10 cellular contexts compared by ENCODE assay signal in genomic region chr2:197497301-197497700, GRCh38. TPM values are rescaled to one million over a fixed set of nuclear protein-coding genes. Genes with fewer than 3 reads are reported as not detected.
DNase-seq lines count a peak whose midpoint lies in the region; ATAC-seq and TF ChIP-seq lines count a peak whose summit lies in the region.
"Had no signal": no experiment of that assay in that cellular context is flagged by ENCODE, and none has a peak within 500 bp of the region (broad histone marks: within the 10 kb centered on the region; RNA-seq: fewer than 3 reads in every experiment).

No MANE protein-coding gene starts in this region.

- H3K27me3 ChIP-seq in DND-41 (ENCODE audit: insufficient read depth, low read length, poor library complexity) (no peaks in the 10 kb centered on the region), MG63 (no peaks in the 10 kb centered on the region), mammary epithelial cell (ENCODE audit: insufficient read depth, low read length) (no peaks in the 10 kb centered on the region), tibial nerve (no peaks in the 10 kb centered on the region)
- H3K27me3 ChIP-seq: gastroesophageal sphincter had no signal

- H3K9me3 ChIP-seq in DND-41 (ENCODE audit: insufficient read depth, low read length, severe bottlenecking) (no peaks in the 10 kb centered on the region), MG63 (no peaks in the 10 kb centered on the region), mammary epithelial cell (replicated peaks; ENCODE audit: insufficient read depth, low read length) (no peaks in the 10 kb centered on the region), tibial nerve (no peaks in the 10 kb centered on the region)
- H3K9me3 ChIP-seq: gastroesophageal sphincter had no signal

- peaks cover 54% of the 10 kb centered on the region for H4K20me1 ChIP-seq in DND-41 (ENCODE audit: insufficient read depth, low read length)
- H4K20me1 ChIP-seq in mammary epithelial cell (ENCODE audit: insufficient read depth, low read length), result peaks cover 17% of the 10 kb centered on the region

- H3K4me3 ChIP-seq in DND-41 (ENCODE audit: low read depth in 1 of 2, low read length in 2 of 2), result peak overlapping the region; percentile 53 to 73; a peak in 3 of 4 replicates
- H3K4me3 ChIP-seq in MG63, result peak overlapping the region; percentile 79
- peak overlapping the region in 2 of 3 experiments; percentile 75 to 94 for H3K4me3 ChIP-seq in mammary epithelial cell (replicated peaks in 1 of 3; ENCODE audit: insufficient read depth in 1 of 3, low read depth in 2 of 3, low read length in 3 of 3)
- no peak overlapping the region for H3K4me3 ChIP-seq in tibial nerve
- H3K4me3 ChIP-seq: gastroesophageal sphincter had no signal

- peaks cover 94% of the 10 kb centered on the region for H3K79me2 ChIP-seq in DND-41 (ENCODE audit: insufficient read depth, low read length)
- H3K79me2 ChIP-seq in mammary epithelial cell (ENCODE audit: insufficient read depth, low read length), result peaks cover 92% of the 10 kb centered on the region

- H3K36me3 ChIP-seq in DND-41 (ENCODE audit: insufficient read depth, low read length) (peaks cover 79% of the 10 kb centered on the region), MG63 (peaks cover 90% of the 10 kb centered on the region), mammary epithelial cell (ENCODE audit: insufficient read depth, low read length) (peaks cover 53% of the 10 kb centered on the region), tibial nerve (peaks cover 0 to 47% (median 28%) of the 10 kb centered on the region in 3 donors)

- TF ChIP-seq CTCF in DND-41 (IDR thresholded peaks at IDR 0.05; ENCODE audit: borderline replicate concordance, extremely low read depth, low read length, poor library complexity, severe bottlenecking) (no peak), mammary epithelial cell (conservative IDR thresholded peaks at IDR 0.05 in 1 of 2, IDR thresholded peaks at IDR 0.05 in 1 of 2; ENCODE audit: extremely low read depth in 1 of 2, insufficient read depth in 1 of 2, low read depth in 1 of 2, low read length in 2 of 2) (no peak), natural killer cell (IDR thresholded peaks at IDR 0.05) (no peak), tibial nerve (IDR thresholded peaks at IDR 0.05) (no peak)

- H3K4me2 ChIP-seq in DND-41 (ENCODE audit: insufficient read depth, low read length) (peak overlapping the region; percentile 80), mammary epithelial cell (ENCODE audit: insufficient read depth, low read depth, low read length) (peak overlapping the region; percentile 89)

- H3K4me1 ChIP-seq in DND-41 (ENCODE audit: insufficient read depth, low read length) (peaks cover 63% of the 10 kb centered on the region), mammary epithelial cell (ENCODE audit: insufficient read depth, low read length) (peaks cover 29% of the 10 kb centered on the region), tibial nerve (peaks cover 0 to 52% (median 25%) of the 10 kb centered on the region in 4 donors)

- CTCF ChIA-PET in mammary epithelial cell (lab: Charles Lee; ENCODE audit: low non-redundant PET), result interaction anchor here (0.7 kb wide), 1 partner anchor 19 kb away, joined by 4 read pairs; the partner anchor contains the start of gene MOB4

- TF ChIP-seq EP300 in tibial nerve (IDR thresholded peaks at IDR 0.05), result no peak

- peak overlapping the region; percentile 88 for H3K4me3 Mint-ChIP-seq in natural killer cell

- H3K27ac ChIP-seq in DND-41 (ENCODE audit: low read length), result peak overlapping the region; percentile 75; the same call in 1 of the 2 replicates
- H3K27ac ChIP-seq in mammary epithelial cell (ENCODE audit: insufficient read depth, low read depth, low read length), result peak overlapping the region; percentile 3
- H3K27ac ChIP-seq in tibial nerve, result peak overlapping the region in 1 of 4 donors; percentile 100

- DNase-seq in DND-41 (no peak), MG63 (no peak), mammary epithelial cell (no peak), natural killer cell (no peak), tibial nerve (ENCODE audit: low spot score in 2 of 2) (no peak), NCI-H2029 (lab: John Stamatoyannopoulos, UW) (no peak)
- DNase-seq: occipital lobe had no signal

- H3K9ac ChIP-seq in DND-41 (ENCODE audit: low read depth, low read length) (peak overlapping the region; percentile 74), mammary epithelial cell (ENCODE audit: insufficient read depth, low read length) (peak overlapping the region; percentile 87)

- ATAC-seq in DND-41 (ENCODE audit: insufficient read depth, low read depth) (no peak), natural killer cell (no peak), GM21515 (IDR thresholded peaks at IDR 0.05; ENCODE audit: unreplicated experiment) (no peak), GM19395 (IDR thresholded peaks at IDR 0.05; ENCODE audit: unreplicated experiment) (no peak)
- ATAC-seq: gastroesophageal sphincter had no signal

- peak overlapping the region; percentile 94 for H3K27ac Mint-ChIP-seq in natural killer cell

- BruUV-seq in mammary epithelial cell (replicated peaks; lab: Mats Ljungman, UMichigan), result no TSS peak

- no peak for TF ChIP-seq POLR2A in tibial nerve (IDR thresholded peaks at IDR 0.05)

- no peaks in the 10 kb centered on the region for H3K27me3 Mint-ChIP-seq in natural killer cell (ENCODE audit: low read depth in 2 of 2)

- no peaks in the 10 kb centered on the region for H3K9me3 Mint-ChIP-seq in natural killer cell

- dilution Hi-C loops in mammary epithelial cell (cut with HindIII; ENCODE audit: low sequenced_read_pairs), result loop anchor here (5.0 kb wide), 1 partner anchor 40 kb away; no protein-coding TSS in a partner anchor

- 3% methylated on average over 2 of the region's 2 CpGs for WGBS in mammary epithelial cell (ENCODE audit: low coverage, missing lambda C conversion rate)
- WGBS in tibial nerve, 2 donors, result 38 to 45% methylated on average over 2 of the region's 2 CpGs

- intact Hi-C loops in mammary epithelial cell (cut with micrococcal nuclease), result loop anchor here (10.0 kb wide), 1 partner anchor 92 kb away; no protein-coding TSS in a partner anchor
- intact Hi-C loops in natural killer cell (cut with micrococcal nuclease), result no loop called here

- H3K4me1 Mint-ChIP-seq in natural killer cell, result peaks cover 37 to 46% of the 10 kb centered on the region in 2 donors

- H2AFZ ChIP-seq in DND-41 (ENCODE audit: low read depth, low read length) (no peak overlapping the region), mammary epithelial cell (ENCODE audit: low read depth, low read length) (no peak overlapping the region)

- peaks cover 7% of the 10 kb centered on the region for H3K36me3 Mint-ChIP-seq in natural killer cell

- in situ Hi-C loops in mammary epithelial cell (cut with MboI; ENCODE audit: low sequenced_read_pairs in 2 of 2), result no loop called here

RNA-seq across cellular contexts. Expression of gene HSPD1, which starts 2.3 kb away (rescaled TPM):
- total RNA-seq in MG63 (2014; rRNA removed; shearing (Covaris generic); ENCODE audit: low replicate concordance), result 130 and 166 TPM in 2 replicates
- total RNA-seq in mammary epithelial cell (100 to 1,000 TPM; 143 to 350 TPM), natural killer cell (100 to 1,000 TPM in 2 of 3 donors, 10 to 100 TPM in 1; 79.7 to 130 (median 113) TPM), tibial nerve (100 to 1,000 TPM in 3 of 4 donors, 10 to 100 TPM in 1; 76.1 to 160 (median 119) TPM)
- 214 TPM for polyA plus RNA-seq in mammary epithelial cell
- 549 TPM for polyA minus RNA-seq in mammary epithelial cell

RNA-seq across cellular contexts. Expression of gene HSPE1, which starts 2.9 kb away (rescaled TPM):
- 135 and 172 TPM in 2 replicates for total RNA-seq in MG63 (2014; rRNA removed; shearing (Covaris generic); ENCODE audit: low replicate concordance)
- total RNA-seq in mammary epithelial cell (100 to 1,000 TPM in 1 of 2 donors, 10 to 100 TPM in 1; 30.2 to 118 TPM), natural killer cell (10 to 100 TPM; 47.6 to 70.7 (median 50.7) TPM), tibial nerve (10 to 100 TPM; 47.5 to 79.5 (median 65.4) TPM)
- 168 TPM for polyA plus RNA-seq in mammary epithelial cell
- polyA minus RNA-seq in mammary epithelial cell, result 3.2 TPM

RNA-seq across cellular contexts. Expression of gene MOB4, which starts 18.6 kb away (rescaled TPM):
- 22.0 and 50.9 TPM in 2 replicates for total RNA-seq in MG63 (2014; rRNA removed; shearing (Covaris generic); ENCODE audit: low replicate concordance)
- total RNA-seq in mammary epithelial cell (10 to 100 TPM; 23.6 to 28.8 TPM), natural killer cell (10 to 100 TPM; 27.1 to 40.0 (median 34.9) TPM), tibial nerve (10 to 100 TPM; 14.7 to 21.9 (median 18.4) TPM)
- 25.8 TPM for polyA plus RNA-seq in mammary epithelial cell
- polyA minus RNA-seq in mammary epithelial cell, result 6.7 TPM

RNA-seq across cellular contexts. Expression of gene COQ10B, which starts 43.9 kb away (rescaled TPM):
- total RNA-seq in MG63 (2014; rRNA removed; shearing (Covaris generic); ENCODE audit: low replicate concordance), result 28.5 and 41.3 TPM in 2 replicates
- total RNA-seq in mammary epithelial cell (10 to 100 TPM; 23.9 to 40.0 TPM), natural killer cell (10 to 100 TPM; 64.6 to 79.2 (median 72.5) TPM), tibial nerve (10 to 100 TPM; 17.8 to 21.0 (median 19.1) TPM)
- polyA plus RNA-seq in mammary epithelial cell, result 2.7 TPM
- polyA minus RNA-seq in mammary epithelial cell, result 34.8 TPM

Comparison
In these comparisons a context has a peak if more than half of its experiments do, and no peak if none do; other contexts are left out.
1. H3K4me3 ChIP-seq: peak in DND-41 (2 of 2), MG63 (single experiment) and mammary epithelial cell (2 of 3); none in tibial nerve (0 of 4).